ENCODE assay signal across 1 cellular context in the genomic region with DNA sequence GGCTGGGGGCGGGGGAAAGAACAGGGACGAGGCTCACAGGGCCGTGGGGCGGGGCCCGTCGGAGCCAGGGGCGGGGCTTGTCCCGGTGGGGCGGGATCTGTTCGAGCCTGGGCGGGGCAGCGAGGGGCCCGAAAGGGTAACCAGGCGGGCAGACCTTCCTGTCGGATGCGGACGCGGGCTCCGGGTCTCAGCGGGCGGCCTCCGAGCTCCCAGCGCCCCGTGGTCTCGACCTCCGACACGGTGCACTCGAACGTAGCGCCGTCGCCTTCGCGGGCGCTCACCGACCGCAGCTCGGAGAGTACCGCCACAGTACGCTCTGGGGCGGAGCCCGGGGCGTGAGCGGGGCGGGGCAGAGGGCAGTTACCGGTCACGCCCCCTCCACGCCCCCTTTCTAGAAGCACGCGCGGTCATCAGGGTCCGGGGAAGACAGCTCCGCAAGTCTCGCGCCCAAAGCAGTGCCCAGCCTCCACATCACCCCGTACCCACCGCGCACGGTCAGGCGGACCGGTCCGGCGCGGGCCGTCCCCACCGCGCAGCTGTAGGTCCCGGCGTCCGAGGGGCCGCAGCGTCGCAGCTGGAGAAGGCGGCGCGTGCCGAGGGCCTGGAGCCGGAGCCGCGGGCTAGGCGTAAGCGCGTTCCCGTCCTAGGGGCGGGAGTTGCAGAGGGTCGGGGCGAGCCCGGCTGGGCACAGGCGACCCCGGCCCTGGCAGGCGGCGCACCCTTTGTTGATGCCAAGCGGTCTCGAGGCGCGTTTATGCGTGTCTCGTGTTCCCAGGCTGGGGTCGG.
TF ChIP-seq lines count a peak whose summit lies in the region.

No MANE protein-coding gene starts in this region.

TF ChIP-seq in HepG2, 621 proteins besides CTCF, POLR2A, EP300 and RAD21 (continued from another document and continues in another):
- no peak; the same call in 1 of the 2 replicates for TF ChIP-seq ZBED4 (CRISPR knock-in tag; IDR thresholded peaks at IDR 0.05; ENCODE audit: borderline replicate concordance)
- TF ChIP-seq, protein P1, sequence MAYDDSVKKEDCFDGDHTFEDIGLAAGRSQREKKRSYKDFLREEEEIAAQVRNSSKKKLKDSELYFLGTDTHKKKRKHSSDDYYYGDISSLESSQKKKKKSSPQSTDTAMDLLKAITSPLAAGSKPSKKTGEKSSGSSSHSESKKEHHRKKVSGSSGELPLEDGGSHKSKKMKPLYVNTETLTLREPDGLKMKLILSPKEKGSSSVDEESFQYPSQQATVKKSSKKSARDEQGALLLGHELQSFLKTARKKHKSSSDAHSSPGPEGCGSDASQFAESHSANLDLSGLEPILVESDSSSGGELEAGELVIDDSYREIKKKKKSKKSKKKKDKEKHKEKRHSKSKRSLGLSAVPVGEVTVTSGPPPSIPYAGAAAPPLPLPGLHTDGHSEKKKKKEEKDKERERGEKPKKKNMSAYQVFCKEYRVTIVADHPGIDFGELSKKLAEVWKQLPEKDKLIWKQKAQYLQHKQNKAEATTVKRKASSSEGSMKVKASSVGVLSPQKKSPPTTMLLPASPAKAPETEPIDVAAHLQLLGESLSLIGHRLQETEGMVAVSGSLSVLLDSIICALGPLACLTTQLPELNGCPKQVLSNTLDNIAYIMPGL (CRISPR knock-in tag; IDR thresholded peaks at IDR 0.05; ENCODE audit: borderline replicate concordance in 1 of 2, low read depth in 1 of 2) = peak in 1 of 2 experiments; percentile 48; a peak in 3 of 4 replicates
- TF ChIP-seq, protein P2, sequence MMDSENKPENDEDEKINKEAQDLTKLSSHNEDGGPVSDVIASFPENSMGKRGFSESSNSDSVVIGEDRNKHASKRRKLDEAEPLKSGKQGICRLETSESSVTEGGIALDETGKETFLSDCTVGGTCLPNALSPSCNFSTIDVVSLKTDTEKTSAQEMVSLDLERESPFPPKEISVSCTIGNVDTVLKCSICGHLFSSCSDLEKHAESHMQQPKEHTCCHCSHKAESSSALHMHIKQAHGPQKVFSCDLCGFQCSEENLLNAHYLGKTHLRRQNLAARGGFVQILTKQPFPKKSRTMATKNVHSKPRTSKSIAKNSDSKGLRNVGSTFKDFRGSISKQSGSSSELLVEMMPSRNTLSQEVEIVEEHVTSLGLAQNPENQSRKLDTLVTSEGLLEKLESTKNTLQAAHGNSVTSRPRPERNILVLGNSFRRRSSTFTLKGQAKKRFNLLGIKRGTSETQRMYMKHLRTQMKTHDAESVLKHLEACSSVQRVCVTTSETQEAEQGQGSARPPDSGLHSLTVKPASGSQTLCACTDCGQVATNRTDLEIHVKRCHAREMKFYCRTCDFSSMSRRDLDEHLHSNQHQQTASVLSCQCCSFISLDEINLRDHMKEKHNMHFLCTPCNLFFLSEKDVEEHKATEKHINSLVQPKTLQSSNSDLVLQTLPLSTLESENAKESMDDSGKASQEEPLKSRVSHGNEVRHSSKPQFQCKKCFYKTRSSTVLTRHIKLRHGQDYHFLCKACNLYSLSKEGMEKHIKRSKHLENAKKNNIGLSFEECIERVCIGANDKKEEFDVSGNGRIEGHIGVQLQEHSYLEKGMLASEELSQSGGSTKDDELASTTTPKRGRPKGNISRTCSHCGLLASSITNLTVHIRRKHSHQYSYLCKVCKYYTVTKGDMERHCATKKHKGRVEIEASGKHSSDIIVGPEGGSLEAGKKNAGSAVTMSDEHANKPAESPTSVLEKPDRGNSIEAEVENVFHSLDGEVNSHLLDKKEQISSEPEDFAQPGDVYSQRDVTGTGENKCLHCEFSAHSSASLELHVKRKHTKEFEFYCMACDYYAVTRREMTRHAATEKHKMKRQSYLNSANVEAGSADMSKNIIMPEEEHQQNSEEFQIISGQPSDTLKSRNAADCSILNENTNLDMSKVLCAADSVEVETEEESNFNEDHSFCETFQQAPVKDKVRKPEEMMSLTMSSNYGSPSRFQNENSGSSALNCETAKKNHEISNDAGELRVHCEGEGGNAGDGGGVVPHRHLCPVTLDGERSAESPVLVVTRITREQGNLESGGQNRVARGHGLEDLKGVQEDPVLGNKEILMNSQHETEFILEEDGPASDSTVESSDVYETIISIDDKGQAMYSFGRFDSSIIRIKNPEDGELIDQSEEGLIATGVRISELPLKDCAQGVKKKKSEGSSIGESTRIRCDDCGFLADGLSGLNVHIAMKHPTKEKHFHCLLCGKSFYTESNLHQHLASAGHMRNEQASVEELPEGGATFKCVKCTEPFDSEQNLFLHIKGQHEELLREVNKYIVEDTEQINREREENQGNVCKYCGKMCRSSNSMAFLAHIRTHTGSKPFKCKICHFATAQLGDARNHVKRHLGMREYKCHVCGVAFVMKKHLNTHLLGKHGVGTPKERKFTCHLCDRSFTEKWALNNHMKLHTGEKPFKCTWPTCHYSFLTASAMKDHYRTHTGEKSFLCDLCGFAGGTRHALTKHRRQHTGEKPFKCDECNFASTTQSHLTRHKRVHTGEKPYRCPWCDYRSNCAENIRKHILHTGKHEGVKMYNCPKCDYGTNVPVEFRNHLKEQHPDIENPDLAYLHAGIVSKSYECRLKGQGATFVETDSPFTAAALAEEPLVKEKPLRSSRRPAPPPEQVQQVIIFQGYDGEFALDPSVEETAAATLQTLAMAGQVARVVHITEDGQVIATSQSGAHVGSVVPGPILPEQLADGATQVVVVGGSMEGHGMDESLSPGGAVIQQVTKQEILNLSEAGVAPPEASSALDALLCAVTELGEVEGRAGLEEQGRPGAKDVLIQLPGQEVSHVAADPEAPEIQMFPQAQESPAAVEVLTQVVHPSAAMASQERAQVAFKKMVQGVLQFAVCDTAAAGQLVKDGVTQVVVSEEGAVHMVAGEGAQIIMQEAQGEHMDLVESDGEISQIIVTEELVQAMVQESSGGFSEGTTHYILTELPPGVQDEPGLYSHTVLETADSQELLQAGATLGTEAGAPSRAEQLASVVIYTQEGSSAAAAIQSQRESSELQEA (CRISPR knock-in tag; IDR thresholded peaks at IDR 0.05; ENCODE audit: not compliant biosample characterization) = no peak
- TF ChIP-seq KAT8 (CRISPR knock-in tag; IDR thresholded peaks at IDR 0.05) = peak; percentile 35
- no peak for TF ChIP-seq SRF (IDR thresholded peaks at IDR 0.05; ENCODE audit: low read depth, low read length)
- peak; percentile 72 for TF ChIP-seq KDM5B (CRISPR knock-in tag; IDR thresholded peaks at IDR 0.05; ENCODE audit: borderline replicate concordance)
- TF ChIP-seq, protein P3, sequence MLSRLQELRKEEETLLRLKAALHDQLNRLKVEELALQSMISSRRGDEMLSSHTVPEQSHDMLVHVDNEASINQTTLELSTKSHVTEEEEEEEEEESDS (CRISPR knock-in tag; IDR thresholded peaks at IDR 0.05; ENCODE audit: borderline replicate concordance) = no peak
- no peak for TF ChIP-seq MAF1 (CRISPR knock-in tag; IDR thresholded peaks at IDR 0.05; ENCODE audit: borderline replicate concordance)
- no peak for TF ChIP-seq U2AF2 (IDR thresholded peaks at IDR 0.05; ENCODE audit: low read depth, low read length)
- TF ChIP-seq CBFB (CRISPR knock-in tag; IDR thresholded peaks at IDR 0.05) = peak; percentile 68
- TF ChIP-seq, protein P4, sequence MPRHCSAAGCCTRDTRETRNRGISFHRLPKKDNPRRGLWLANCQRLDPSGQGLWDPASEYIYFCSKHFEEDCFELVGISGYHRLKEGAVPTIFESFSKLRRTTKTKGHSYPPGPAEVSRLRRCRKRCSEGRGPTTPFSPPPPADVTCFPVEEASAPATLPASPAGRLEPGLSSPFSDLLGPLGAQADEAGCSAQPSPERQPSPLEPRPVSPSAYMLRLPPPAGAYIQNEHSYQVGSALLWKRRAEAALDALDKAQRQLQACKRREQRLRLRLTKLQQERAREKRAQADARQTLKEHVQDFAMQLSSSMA (CRISPR knock-in tag; IDR thresholded peaks at IDR 0.05) = peak; percentile 69; the same call in 1 of the 2 replicates
- no peak for TF ChIP-seq ZNF878 (CRISPR knock-in tag; IDR thresholded peaks at IDR 0.05)
- TF ChIP-seq ZFAT (CRISPR knock-in tag; conservative IDR thresholded peaks at IDR 0.05) = no peak
- TF ChIP-seq ZNF292 (CRISPR knock-in tag; IDR thresholded peaks at IDR 0.05; ENCODE audit: borderline replicate concordance, low read depth) = no peak
- TF ChIP-seq, protein P5, sequence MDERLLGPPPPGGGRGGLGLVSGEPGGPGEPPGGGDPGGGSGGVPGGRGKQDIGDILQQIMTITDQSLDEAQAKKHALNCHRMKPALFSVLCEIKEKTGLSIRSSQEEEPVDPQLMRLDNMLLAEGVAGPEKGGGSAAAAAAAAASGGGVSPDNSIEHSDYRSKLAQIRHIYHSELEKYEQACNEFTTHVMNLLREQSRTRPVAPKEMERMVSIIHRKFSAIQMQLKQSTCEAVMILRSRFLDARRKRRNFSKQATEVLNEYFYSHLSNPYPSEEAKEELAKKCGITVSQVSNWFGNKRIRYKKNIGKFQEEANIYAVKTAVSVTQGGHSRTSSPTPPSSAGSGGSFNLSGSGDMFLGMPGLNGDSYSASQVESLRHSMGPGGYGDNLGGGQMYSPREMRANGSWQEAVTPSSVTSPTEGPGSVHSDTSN (CRISPR knock-in tag; IDR thresholded peaks at IDR 0.05) = no peak
- TF ChIP-seq ZNF720 (CRISPR knock-in tag; IDR thresholded peaks at IDR 0.05) = no peak
- 0 out of 2 replicates have a peak, but pooled peaks have one; percentile 45 for TF ChIP-seq TARDBP (CRISPR knock-in tag; IDR thresholded peaks at IDR 0.05)
- TF ChIP-seq SIX1 (CRISPR knock-in tag; IDR thresholded peaks at IDR 0.05; ENCODE audit: borderline replicate concordance) = no peak
- no peak for TF ChIP-seq KAT7 (CRISPR knock-in tag; IDR thresholded peaks at IDR 0.05; ENCODE audit: borderline replicate concordance)
- TF ChIP-seq NR2C2 (CRISPR knock-in tag; IDR thresholded peaks at IDR 0.05; ENCODE audit: borderline replicate concordance) = peak; percentile 41; the same call in 1 of the 2 replicates
- no peak; the same call in 1 of the 2 replicates for TF ChIP-seq MEF2D (CRISPR knock-in tag; IDR thresholded peaks at IDR 0.05)
- no peak for TF ChIP-seq ZNF264 (CRISPR knock-in tag; IDR thresholded peaks at IDR 0.05)
- TF ChIP-seq SMAD3 (CRISPR knock-in tag; IDR thresholded peaks at IDR 0.05) = peak; percentile 29; the same call in 1 of the 2 replicates
- peak; percentile 91 for TF ChIP-seq ZNF225 (CRISPR knock-in tag; IDR thresholded peaks at IDR 0.05)
- no peak for TF ChIP-seq DR1 (CRISPR knock-in tag; IDR thresholded peaks at IDR 0.05)
- TF ChIP-seq ELF3 (CRISPR knock-in tag; IDR thresholded peaks at IDR 0.05) = no peak; the same call in 1 of the 2 replicates
- TF ChIP-seq KMT2B (CRISPR knock-in tag; IDR thresholded peaks at IDR 0.05) = no peak
- TF ChIP-seq SRSF9 (IDR thresholded peaks at IDR 0.05; ENCODE audit: borderline replicate concordance, insufficient read depth, low read depth, low read length, poor library complexity, severe bottlenecking) = no peak
- TF ChIP-seq ZSCAN25 (CRISPR knock-in tag; IDR thresholded peaks at IDR 0.05) = no peak
- TF ChIP-seq ATF5 (CRISPR knock-in tag; IDR thresholded peaks at IDR 0.05; ENCODE audit: low read depth) = no peak
- TF ChIP-seq POLR2AphosphoS5 (IDR thresholded peaks at IDR 0.05; ENCODE audit: low read depth, low read length) = peak; percentile 50
- TF ChIP-seq ZNF567 (CRISPR knock-in tag; IDR thresholded peaks at IDR 0.05; ENCODE audit: borderline replicate concordance) = peak; percentile 82
- TF ChIP-seq, protein P6, sequence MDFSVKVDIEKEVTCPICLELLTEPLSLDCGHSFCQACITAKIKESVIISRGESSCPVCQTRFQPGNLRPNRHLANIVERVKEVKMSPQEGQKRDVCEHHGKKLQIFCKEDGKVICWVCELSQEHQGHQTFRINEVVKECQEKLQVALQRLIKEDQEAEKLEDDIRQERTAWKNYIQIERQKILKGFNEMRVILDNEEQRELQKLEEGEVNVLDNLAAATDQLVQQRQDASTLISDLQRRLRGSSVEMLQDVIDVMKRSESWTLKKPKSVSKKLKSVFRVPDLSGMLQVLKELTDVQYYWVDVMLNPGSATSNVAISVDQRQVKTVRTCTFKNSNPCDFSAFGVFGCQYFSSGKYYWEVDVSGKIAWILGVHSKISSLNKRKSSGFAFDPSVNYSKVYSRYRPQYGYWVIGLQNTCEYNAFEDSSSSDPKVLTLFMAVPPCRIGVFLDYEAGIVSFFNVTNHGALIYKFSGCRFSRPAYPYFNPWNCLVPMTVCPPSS (IDR thresholded peaks at IDR 0.05) = no peak
- peak; percentile 54; the same call in 1 of the 2 replicates for TF ChIP-seq SIN3A (IDR thresholded peaks at IDR 0.05; ENCODE audit: borderline replicate concordance, low read depth, low read length)
- TF ChIP-seq, protein P7, sequence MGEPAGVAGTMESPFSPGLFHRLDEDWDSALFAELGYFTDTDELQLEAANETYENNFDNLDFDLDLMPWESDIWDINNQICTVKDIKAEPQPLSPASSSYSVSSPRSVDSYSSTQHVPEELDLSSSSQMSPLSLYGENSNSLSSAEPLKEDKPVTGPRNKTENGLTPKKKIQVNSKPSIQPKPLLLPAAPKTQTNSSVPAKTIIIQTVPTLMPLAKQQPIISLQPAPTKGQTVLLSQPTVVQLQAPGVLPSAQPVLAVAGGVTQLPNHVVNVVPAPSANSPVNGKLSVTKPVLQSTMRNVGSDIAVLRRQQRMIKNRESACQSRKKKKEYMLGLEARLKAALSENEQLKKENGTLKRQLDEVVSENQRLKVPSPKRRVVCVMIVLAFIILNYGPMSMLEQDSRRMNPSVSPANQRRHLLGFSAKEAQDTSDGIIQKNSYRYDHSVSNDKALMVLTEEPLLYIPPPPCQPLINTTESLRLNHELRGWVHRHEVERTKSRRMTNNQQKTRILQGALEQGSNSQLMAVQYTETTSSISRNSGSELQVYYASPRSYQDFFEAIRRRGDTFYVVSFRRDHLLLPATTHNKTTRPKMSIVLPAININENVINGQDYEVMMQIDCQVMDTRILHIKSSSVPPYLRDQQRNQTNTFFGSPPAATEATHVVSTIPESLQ (CRISPR knock-in tag; conservative IDR thresholded peaks at IDR 0.05) = no peak
